In genomic region chr7:992742-993607, GRCh38 we compare ENCODE assay signal across 1 cellular context.
TF ChIP-seq lines count a peak whose summit lies in the region.

No MANE protein-coding gene starts in this region.

TF ChIP-seq in HepG2, 621 proteins besides CTCF, POLR2A, EP300 and RAD21 (continued from another document and continues in another):
- TF ChIP-seq ZNF512B (CRISPR knock-in tag; IDR thresholded peaks at IDR 0.05; ENCODE audit: borderline replicate concordance) (no peak; the same call in 1 of the 2 replicates), TCF7 (IDR thresholded peaks at IDR 0.05; ENCODE audit: low read depth) (no peak), MXD4 (CRISPR knock-in tag; IDR thresholded peaks at IDR 0.05) (peak; percentile 70), DNMT1 (CRISPR knock-in tag; IDR thresholded peaks at IDR 0.05) (peak; percentile 96), ZNF557 (CRISPR knock-in tag; IDR thresholded peaks at IDR 0.05) (no peak), HHEX (CRISPR knock-in tag; IDR thresholded peaks at IDR 0.05) (no peak), AHR (CRISPR knock-in tag; IDR thresholded peaks at IDR 0.05) (peak; percentile 58; the same call in 1 of the 2 replicates), ZNF605 (CRISPR knock-in tag; IDR thresholded peaks at IDR 0.05) (0 out of 2 replicates have a peak, but pooled peaks have one; percentile 64), GABPA (IDR thresholded peaks at IDR 0.05; ENCODE audit: low read depth, low read length) (no peak), GABPA (CRISPR knock-in tag; IDR thresholded peaks at IDR 0.05; ENCODE audit: low read depth) (no peak), KDM5B (CRISPR knock-in tag; IDR thresholded peaks at IDR 0.05; ENCODE audit: borderline replicate concordance) (peak; percentile 71), SNRNP70 (IDR thresholded peaks at IDR 0.05; ENCODE audit: low read depth, low read length) (no peak), HNF4A (CRISPR knock-in tag; IDR thresholded peaks at IDR 0.05) (peak; percentile 94), CAMTA2 (CRISPR knock-in tag; IDR thresholded peaks at IDR 0.05; ENCODE audit: borderline replicate concordance) (no peak), ZNF34 (CRISPR knock-in tag; IDR thresholded peaks at IDR 0.05; ENCODE audit: borderline replicate concordance) (0 out of 2 replicates have a peak, but pooled peaks have one; percentile 41), NFE2 (CRISPR knock-in tag; IDR thresholded peaks at IDR 0.05) (no peak), CSRNP1 (CRISPR knock-in tag; IDR thresholded peaks at IDR 0.05) (no peak), ZNF180 (CRISPR knock-in tag; IDR thresholded peaks at IDR 0.05; ENCODE audit: borderline replicate concordance, low read depth) (no peak), MAFG (CRISPR knock-in tag; IDR thresholded peaks at IDR 0.05) (no peak), ISL2 (CRISPR knock-in tag; IDR thresholded peaks at IDR 0.05) (0 out of 2 replicates have a peak, but pooled peaks have one; percentile 52), MTF2 (CRISPR knock-in tag; IDR thresholded peaks at IDR 0.05; ENCODE audit: borderline replicate concordance) (no peak; the same call in 1 of the 2 replicates), ZUFSP (CRISPR knock-in tag; IDR thresholded peaks at IDR 0.05; ENCODE audit: borderline replicate concordance) (no peak), ARNTL (CRISPR knock-in tag; IDR thresholded peaks at IDR 0.05) (peak; percentile 72; the same call in 1 of the 2 replicates)
- TF ChIP-seq, protein P1, sequence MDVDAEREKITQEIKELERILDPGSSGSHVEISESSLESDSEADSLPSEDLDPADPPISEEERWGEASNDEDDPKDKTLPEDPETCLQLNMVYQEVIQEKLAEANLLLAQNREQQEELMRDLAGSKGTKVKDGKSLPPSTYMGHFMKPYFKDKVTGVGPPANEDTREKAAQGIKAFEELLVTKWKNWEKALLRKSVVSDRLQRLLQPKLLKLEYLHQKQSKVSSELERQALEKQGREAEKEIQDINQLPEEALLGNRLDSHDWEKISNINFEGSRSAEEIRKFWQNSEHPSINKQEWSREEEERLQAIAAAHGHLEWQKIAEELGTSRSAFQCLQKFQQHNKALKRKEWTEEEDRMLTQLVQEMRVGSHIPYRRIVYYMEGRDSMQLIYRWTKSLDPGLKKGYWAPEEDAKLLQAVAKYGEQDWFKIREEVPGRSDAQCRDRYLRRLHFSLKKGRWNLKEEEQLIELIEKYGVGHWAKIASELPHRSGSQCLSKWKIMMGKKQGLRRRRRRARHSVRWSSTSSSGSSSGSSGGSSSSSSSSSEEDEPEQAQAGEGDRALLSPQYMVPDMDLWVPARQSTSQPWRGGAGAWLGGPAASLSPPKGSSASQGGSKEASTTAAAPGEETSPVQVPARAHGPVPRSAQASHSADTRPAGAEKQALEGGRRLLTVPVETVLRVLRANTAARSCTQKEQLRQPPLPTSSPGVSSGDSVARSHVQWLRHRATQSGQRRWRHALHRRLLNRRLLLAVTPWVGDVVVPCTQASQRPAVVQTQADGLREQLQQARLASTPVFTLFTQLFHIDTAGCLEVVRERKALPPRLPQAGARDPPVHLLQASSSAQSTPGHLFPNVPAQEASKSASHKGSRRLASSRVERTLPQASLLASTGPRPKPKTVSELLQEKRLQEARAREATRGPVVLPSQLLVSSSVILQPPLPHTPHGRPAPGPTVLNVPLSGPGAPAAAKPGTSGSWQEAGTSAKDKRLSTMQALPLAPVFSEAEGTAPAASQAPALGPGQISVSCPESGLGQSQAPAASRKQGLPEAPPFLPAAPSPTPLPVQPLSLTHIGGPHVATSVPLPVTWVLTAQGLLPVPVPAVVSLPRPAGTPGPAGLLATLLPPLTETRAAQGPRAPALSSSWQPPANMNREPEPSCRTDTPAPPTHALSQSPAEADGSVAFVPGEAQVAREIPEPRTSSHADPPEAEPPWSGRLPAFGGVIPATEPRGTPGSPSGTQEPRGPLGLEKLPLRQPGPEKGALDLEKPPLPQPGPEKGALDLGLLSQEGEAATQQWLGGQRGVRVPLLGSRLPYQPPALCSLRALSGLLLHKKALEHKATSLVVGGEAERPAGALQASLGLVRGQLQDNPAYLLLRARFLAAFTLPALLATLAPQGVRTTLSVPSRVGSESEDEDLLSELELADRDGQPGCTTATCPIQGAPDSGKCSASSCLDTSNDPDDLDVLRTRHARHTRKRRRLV (CRISPR knock-in tag; IDR thresholded peaks at IDR 0.05), result no peak
- TF ChIP-seq, protein P2, sequence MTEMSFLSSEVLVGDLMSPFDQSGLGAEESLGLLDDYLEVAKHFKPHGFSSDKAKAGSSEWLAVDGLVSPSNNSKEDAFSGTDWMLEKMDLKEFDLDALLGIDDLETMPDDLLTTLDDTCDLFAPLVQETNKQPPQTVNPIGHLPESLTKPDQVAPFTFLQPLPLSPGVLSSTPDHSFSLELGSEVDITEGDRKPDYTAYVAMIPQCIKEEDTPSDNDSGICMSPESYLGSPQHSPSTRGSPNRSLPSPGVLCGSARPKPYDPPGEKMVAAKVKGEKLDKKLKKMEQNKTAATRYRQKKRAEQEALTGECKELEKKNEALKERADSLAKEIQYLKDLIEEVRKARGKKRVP (CRISPR knock-in tag; IDR thresholded peaks at IDR 0.05), result peak in 1 of 2 experiments; percentile 48; a peak in 1 of 4 replicates
- TF ChIP-seq, protein P3, sequence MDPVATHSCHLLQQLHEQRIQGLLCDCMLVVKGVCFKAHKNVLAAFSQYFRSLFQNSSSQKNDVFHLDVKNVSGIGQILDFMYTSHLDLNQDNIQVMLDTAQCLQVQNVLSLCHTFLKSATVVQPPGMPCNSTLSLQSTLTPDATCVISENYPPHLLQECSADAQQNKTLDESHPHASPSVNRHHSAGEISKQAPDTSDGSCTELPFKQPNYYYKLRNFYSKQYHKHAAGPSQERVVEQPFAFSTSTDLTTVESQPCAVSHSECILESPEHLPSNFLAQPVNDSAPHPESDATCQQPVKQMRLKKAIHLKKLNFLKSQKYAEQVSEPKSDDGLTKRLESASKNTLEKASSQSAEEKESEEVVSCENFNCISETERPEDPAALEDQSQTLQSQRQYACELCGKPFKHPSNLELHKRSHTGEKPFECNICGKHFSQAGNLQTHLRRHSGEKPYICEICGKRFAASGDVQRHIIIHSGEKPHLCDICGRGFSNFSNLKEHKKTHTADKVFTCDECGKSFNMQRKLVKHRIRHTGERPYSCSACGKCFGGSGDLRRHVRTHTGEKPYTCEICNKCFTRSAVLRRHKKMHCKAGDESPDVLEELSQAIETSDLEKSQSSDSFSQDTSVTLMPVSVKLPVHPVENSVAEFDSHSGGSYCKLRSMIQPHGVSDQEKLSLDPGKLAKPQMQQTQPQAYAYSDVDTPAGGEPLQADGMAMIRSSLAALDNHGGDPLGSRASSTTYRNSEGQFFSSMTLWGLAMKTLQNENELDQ (CRISPR knock-in tag; IDR thresholded peaks at IDR 0.05; ENCODE audit: borderline replicate concordance), result no peak
- TF ChIP-seq, protein P4, sequence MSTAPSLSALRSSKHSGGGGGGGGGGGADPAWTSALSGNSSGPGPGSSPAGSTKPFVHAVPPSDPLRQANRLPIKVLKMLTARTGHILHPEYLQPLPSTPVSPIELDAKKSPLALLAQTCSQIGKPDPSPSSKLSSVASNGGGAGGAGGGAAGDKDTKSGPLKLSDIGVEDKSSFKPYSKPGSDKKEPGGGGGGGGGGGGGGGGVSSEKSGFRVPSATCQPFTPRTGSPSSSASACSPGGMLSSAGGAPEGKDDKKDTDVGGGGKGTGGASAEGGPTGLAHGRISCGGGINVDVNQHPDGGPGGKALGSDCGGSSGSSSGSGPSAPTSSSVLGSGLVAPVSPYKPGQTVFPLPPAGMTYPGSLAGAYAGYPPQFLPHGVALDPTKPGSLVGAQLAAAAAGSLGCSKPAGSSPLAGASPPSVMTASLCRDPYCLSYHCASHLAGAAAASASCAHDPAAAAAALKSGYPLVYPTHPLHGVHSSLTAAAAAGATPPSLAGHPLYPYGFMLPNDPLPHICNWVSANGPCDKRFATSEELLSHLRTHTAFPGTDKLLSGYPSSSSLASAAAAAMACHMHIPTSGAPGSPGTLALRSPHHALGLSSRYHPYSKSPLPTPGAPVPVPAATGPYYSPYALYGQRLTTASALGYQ (CRISPR knock-in tag; IDR thresholded peaks at IDR 0.05), result peak; percentile 49; the same call in 1 of the 2 replicates
- TF ChIP-seq, protein P5, sequence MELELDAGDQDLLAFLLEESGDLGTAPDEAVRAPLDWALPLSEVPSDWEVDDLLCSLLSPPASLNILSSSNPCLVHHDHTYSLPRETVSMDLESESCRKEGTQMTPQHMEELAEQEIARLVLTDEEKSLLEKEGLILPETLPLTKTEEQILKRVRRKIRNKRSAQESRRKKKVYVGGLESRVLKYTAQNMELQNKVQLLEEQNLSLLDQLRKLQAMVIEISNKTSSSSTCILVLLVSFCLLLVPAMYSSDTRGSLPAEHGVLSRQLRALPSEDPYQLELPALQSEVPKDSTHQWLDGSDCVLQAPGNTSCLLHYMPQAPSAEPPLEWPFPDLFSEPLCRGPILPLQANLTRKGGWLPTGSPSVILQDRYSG (CRISPR knock-in tag; IDR thresholded peaks at IDR 0.05), result no peak
- TF ChIP-seq, protein P6, sequence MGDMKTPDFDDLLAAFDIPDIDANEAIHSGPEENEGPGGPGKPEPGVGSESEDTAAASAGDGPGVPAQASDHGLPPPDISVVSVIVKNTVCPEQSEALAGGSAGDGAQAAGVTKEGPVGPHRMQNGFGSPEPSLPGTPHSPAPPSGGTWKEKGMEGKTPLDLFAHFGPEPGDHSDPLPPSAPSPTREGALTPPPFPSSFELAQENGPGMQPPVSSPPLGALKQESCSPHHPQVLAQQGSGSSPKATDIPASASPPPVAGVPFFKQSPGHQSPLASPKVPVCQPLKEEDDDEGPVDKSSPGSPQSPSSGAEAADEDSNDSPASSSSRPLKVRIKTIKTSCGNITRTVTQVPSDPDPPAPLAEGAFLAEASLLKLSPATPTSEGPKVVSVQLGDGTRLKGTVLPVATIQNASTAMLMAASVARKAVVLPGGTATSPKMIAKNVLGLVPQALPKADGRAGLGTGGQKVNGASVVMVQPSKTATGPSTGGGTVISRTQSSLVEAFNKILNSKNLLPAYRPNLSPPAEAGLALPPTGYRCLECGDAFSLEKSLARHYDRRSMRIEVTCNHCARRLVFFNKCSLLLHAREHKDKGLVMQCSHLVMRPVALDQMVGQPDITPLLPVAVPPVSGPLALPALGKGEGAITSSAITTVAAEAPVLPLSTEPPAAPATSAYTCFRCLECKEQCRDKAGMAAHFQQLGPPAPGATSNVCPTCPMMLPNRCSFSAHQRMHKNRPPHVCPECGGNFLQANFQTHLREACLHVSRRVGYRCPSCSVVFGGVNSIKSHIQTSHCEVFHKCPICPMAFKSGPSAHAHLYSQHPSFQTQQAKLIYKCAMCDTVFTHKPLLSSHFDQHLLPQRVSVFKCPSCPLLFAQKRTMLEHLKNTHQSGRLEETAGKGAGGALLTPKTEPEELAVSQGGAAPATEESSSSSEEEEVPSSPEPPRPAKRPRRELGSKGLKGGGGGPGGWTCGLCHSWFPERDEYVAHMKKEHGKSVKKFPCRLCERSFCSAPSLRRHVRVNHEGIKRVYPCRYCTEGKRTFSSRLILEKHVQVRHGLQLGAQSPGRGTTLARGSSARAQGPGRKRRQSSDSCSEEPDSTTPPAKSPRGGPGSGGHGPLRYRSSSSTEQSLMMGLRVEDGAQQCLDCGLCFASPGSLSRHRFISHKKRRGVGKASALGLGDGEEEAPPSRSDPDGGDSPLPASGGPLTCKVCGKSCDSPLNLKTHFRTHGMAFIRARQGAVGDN (CRISPR knock-in tag; IDR thresholded peaks at IDR 0.05), result peak; percentile 86
- TF ChIP-seq, protein P7, sequence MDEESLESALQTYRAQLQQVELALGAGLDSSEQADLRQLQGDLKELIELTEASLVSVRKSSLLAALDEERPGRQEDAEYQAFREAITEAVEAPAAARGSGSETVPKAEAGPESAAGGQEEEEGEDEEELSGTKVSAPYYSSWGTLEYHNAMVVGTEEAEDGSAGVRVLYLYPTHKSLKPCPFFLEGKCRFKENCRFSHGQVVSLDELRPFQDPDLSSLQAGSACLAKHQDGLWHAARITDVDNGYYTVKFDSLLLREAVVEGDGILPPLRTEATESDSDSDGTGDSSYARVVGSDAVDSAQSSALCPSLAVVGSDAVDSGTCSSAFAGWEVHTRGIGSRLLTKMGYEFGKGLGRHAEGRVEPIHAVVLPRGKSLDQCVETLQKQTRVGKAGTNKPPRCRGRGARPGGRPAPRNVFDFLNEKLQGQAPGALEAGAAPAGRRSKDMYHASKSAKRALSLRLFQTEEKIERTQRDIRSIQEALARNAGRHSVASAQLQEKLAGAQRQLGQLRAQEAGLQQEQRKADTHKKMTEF (CRISPR knock-in tag; IDR thresholded peaks at IDR 0.05), result peak; percentile 85
